ENCODE assay signal across 11 cellular contexts in genomic region chr4:164204434-164204833, GRCh38.
A peak's percentile ranks its signal among the peaks of the same experiment; 100 is the strongest.
DNase-seq lines count a peak whose midpoint lies in the region; ATAC-seq and TF ChIP-seq lines count a peak whose summit lies in the region.
"Had no signal": no experiment of that assay in that cellular context is flagged by ENCODE, and none has a peak within 500 bp of the region (broad histone marks: within the 10 kb centered on the region; RNA-seq: fewer than 3 reads in every experiment).

No MANE protein-coding gene starts in this region.

- H3K4me3 ChIP-seq in AG10803 (ENCODE audit: low read length) (no peak overlapping the region), cardiac fibroblast (replicated peaks in 1 of 2; ENCODE audit: low read depth in 2 of 2, low read length in 2 of 2) (no peak overlapping the region), kidney epithelial cell (ENCODE audit: low read depth, low read length) (no peak overlapping the region), ascending aorta (no peak overlapping the region)
- H3K4me3 ChIP-seq: Peyer's patch, thyroid gland had no signal

- TF ChIP-seq CTCF in AG10803 (conservative IDR thresholded peaks at IDR 0.05; ENCODE audit: low read length): no peak
- TF ChIP-seq CTCF in cardiac fibroblast (IDR thresholded peaks at IDR 0.05; ENCODE audit: low read depth, low read length): no peak
- TF ChIP-seq CTCF in kidney epithelial cell (IDR thresholded peaks at IDR 0.05; ENCODE audit: insufficient read depth, low read length, poor library complexity, severe bottlenecking): no peak
- TF ChIP-seq CTCF in ascending aorta (IDR thresholded peaks at IDR 0.05): no peak

- H3K4me1 ChIP-seq in ascending aorta: no peaks in the 10 kb centered on the region
- H3K4me1 ChIP-seq: Peyer's patch, thyroid gland had no signal

- H3K27me3 ChIP-seq in kidney epithelial cell (ENCODE audit: control insufficient read depth, insufficient read depth, low read length) (no peaks in the 10 kb centered on the region), ascending aorta (no peaks in the 10 kb centered on the region)
- H3K27me3 ChIP-seq: Peyer's patch, thyroid gland had no signal

- TF ChIP-seq EP300 in Ishikawa (IDR thresholded peaks at IDR 0.05; ENCODE audit: borderline replicate concordance): peak; percentile 93

- DNase-seq in AG10803 (ENCODE audit: low read depth) (peak; percentile 13), cardiac fibroblast (ENCODE audit: low read depth in 2 of 2) (peak; percentile 2 to 61), kidney epithelial cell (ENCODE audit: low read depth) (peak; percentile 85), mucosa of gallbladder (ENCODE audit: low spot score) (no peak), NCI-H1105 treated with DMSO at 0.1 percent for 48 hours (lab: John Stamatoyannopoulos, UW) (no peak), ascending aorta (ENCODE audit: low spot score in 2 of 2) (no peak)
- DNase-seq: NCI-H2081 treated with DMSO at 0.1 percent for 48 hours, Peyer's patch, thyroid gland had no signal

- intact Hi-C loops in ascending aorta (cut with DNase I): no loop called here

- peak; percentile 24; the same call in 1 of the 2 replicates for TF ChIP-seq RAD21 in Ishikawa (IDR thresholded peaks at IDR 0.05; ENCODE audit: low read depth)

- no peaks in the 10 kb centered on the region for H3K9me3 ChIP-seq in ascending aorta
- H3K9me3 ChIP-seq: Peyer's patch, thyroid gland had no signal

- H3K27ac ChIP-seq in ascending aorta: no peak overlapping the region
- H3K27ac ChIP-seq: Peyer's patch, thyroid gland had no signal

- no peak for ATAC-seq in GM19328 (IDR thresholded peaks at IDR 0.05; ENCODE audit: unreplicated experiment)

- H3K36me3 ChIP-seq in kidney epithelial cell (ENCODE audit: control insufficient read depth, insufficient read depth, low read length) (no peaks in the 10 kb centered on the region), ascending aorta (no peaks in the 10 kb centered on the region)
- H3K36me3 ChIP-seq: Peyer's patch, thyroid gland had no signal

TF ChIP-seq in Ishikawa, 13 proteins besides CTCF, POLR2A, EP300 and RAD21:
- TF ChIP-seq TCF12 (IDR thresholded peaks at IDR 0.05; ENCODE audit: low read depth) (peak; percentile 89), CEBPB (IDR thresholded peaks at IDR 0.05) (0 out of 2 replicates have a peak, but pooled peaks have one; percentile 19), NFIC (IDR thresholded peaks at IDR 0.05) (peak; percentile 86), MAX (IDR thresholded peaks at IDR 0.05) (peak; percentile 66; the same call in 1 of the 2 replicates), EGR1 (IDR thresholded peaks at IDR 0.05) (no peak), TEAD4 (IDR thresholded peaks at IDR 0.05) (peak; percentile 100), CREB1 (IDR thresholded peaks at IDR 0.05; ENCODE audit: low read depth) (no peak), FOXM1 (IDR thresholded peaks at IDR 0.05; ENCODE audit: borderline replicate concordance, low read depth) (peak; percentile 85; the same call in 1 of the 2 replicates), USF1 (IDR thresholded peaks at IDR 0.05) (no peak)

Comparison
In these comparisons a context has a peak if more than half of its experiments do, and no peak if none do; other contexts are left out.
1. DNase-seq: peak in AG10803 (single experiment), cardiac fibroblast (2 of 2) and kidney epithelial cell (single experiment); none in mucosa of gallbladder (single experiment), NCI-H1105 treated with DMSO at 0.1 percent for 48 hours (single experiment) and ascending aorta (0 of 2).